Comparison of ENCODE assay signal across 23 cellular contexts in the genomic region with DNA sequence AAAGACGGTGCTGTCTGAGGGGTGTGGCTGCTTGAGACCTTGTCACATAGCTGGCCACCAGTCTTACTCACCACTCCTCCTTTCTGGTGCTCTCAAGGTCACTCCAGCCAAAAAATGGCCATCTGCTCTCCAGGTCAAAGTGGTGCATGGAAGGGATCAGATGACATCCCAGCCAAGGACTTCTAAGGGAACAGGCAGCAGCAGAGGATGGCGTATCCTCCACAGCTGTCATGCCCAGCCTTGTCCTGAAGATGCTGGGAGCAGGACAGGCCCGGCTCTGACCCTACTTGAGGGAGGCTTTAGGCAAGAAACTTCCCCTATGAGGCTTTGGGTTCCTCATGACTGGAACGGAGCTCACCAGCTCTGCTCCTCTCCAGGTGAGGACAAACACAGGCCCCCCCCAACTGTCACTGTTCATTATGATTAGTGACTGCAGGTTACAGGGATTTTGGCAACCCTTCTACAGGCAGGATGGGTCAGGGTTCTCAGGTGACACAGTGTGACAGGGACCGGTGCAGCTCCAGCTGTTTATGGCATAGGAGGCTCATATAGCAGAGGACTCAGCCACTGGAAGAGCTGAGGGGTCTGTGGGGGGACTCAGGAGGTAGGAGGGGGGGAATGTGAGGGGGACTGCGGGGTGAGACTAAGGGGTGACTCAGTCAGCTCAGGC.
"Had no signal": no experiment of that assay in that cellular context is flagged by ENCODE, and none has a peak within 500 bp of the region (broad histone marks: within the 10 kb centered on the region; RNA-seq: fewer than 3 reads in every experiment).

No MANE protein-coding gene starts in this region.

- H3K9me3 ChIP-seq: psoas muscle, testis had no signal

- H3K27ac Mint-ChIP-seq: activated CD4-positive, alpha-beta memory T cell treated with anti-CD3 and anti-CD28 coated beads, Interleukin-2, amount 10 ng/mL, durations not matched to agents 7 days and 5 days; activated CD4-positive, alpha-beta T cell treated with anti-CD3 and anti-CD28 coated beads for 36 hours; activated CD8-positive, alpha-beta memory T cell treated with anti-CD3 and anti-CD28 coated beads, Interleukin-2, amount 10 ng/mL, durations not matched to agents 7 days and 5 days; activated naive CD8-positive, alpha-beta T cell treated with anti-CD3 and anti-CD28 coated beads, Interleukin-2, amount 10 ng/mL, durations not matched to agents 7 days and 5 days; activated T-helper 17 cell treated with anti-CD3 and anti-CD28 coated beads, Interleukin-2, amount 50 U/mL, for 72 hours; brain; endodermal cell; nephron progenitor cell; type B pancreatic cell; WTC11 had no signal

- H3K9me3 Mint-ChIP-seq: activated CD4-positive, alpha-beta memory T cell treated with anti-CD3 and anti-CD28 coated beads, Interleukin-2, amount 10 ng/mL, durations not matched to agents 7 days and 5 days; activated naive CD8-positive, alpha-beta T cell treated with anti-CD3 and anti-CD28 coated beads, Interleukin-2, amount 10 ng/mL, durations not matched to agents 7 days and 5 days; activated T-helper 17 cell treated with anti-CD3 and anti-CD28 coated beads, Interleukin-2, amount 50 U/mL, for 72 hours; brain; endodermal cell; nephron progenitor cell; type B pancreatic cell; WTC11 had no signal

- H3K4me1 Mint-ChIP-seq: activated CD4-positive, alpha-beta memory T cell treated with anti-CD3 and anti-CD28 coated beads, Interleukin-2, amount 10 ng/mL, durations not matched to agents 7 days and 5 days; activated T-helper 17 cell treated with anti-CD3 and anti-CD28 coated beads, Interleukin-2, amount 50 U/mL, for 72 hours; brain had no signal

- H3K4me3 ChIP-seq: lung, psoas muscle, smooth muscle cell, testis had no signal

- H3K4me2 ChIP-seq: smooth muscle cell had no signal

- H3K4me3 Mint-ChIP-seq: activated CD4-positive, alpha-beta memory T cell treated with anti-CD3 and anti-CD28 coated beads, Interleukin-2, amount 10 ng/mL, durations not matched to agents 7 days and 5 days; activated CD4-positive, alpha-beta T cell treated with anti-CD3 and anti-CD28 coated beads for 36 hours; activated CD8-positive, alpha-beta memory T cell treated with anti-CD3 and anti-CD28 coated beads, Interleukin-2, amount 10 ng/mL, durations not matched to agents 7 days and 5 days; activated naive CD8-positive, alpha-beta T cell treated with anti-CD3 and anti-CD28 coated beads, Interleukin-2, amount 10 ng/mL, durations not matched to agents 7 days and 5 days; activated T-helper 17 cell treated with anti-CD3 and anti-CD28 coated beads, Interleukin-2, amount 50 U/mL, for 72 hours; brain; endodermal cell; nephron progenitor cell; type B pancreatic cell; WTC11 had no signal

- H3K27ac ChIP-seq: epithelial cell of prostate, psoas muscle, testis had no signal

- DNase-seq: activated CD4-positive, alpha-beta memory T cell treated with anti-CD3 and anti-CD28 coated beads, Interleukin-2, amount 10 ng/mL, durations not matched to agents 7 days and 5 days; activated CD4-positive, alpha-beta T cell treated with anti-CD3 and anti-CD28 coated beads for 36 hours; activated CD8-positive, alpha-beta memory T cell treated with anti-CD3 and anti-CD28 coated beads, Interleukin-2, amount 10 ng/mL, durations not matched to agents 7 days and 5 days; activated naive CD4-positive, alpha-beta T cell; activated naive CD8-positive, alpha-beta T cell treated with anti-CD3 and anti-CD28 coated beads, Interleukin-2, amount 10 ng/mL, durations not matched to agents 7 days and 5 days; caudate nucleus; endodermal cell; foreskin fibroblast; hippocampal formation; left colon; midbrain; nephron progenitor cell; psoas muscle; right cardiac atrium; stimulated activated CD4-positive, alpha-beta T cell treated with anti-CD3 and anti-CD28 coated beads, Interleukin-4, amount 100 ng/mL, for 1 hour; testis had no signal

- H3K27me3 ChIP-seq: testis had no signal

- ATAC-seq: activated CD8-positive, alpha-beta memory T cell treated with anti-CD3 and anti-CD28 coated beads, Interleukin-2, amount 10 ng/mL, durations not matched to agents 7 days and 5 days; right cardiac atrium had no signal

- H3K4me1 ChIP-seq: testis had no signal

- H3K36me3 Mint-ChIP-seq: activated CD8-positive, alpha-beta memory T cell treated with anti-CD3 and anti-CD28 coated beads, Interleukin-2, amount 10 ng/mL, durations not matched to agents 7 days and 5 days; activated naive CD8-positive, alpha-beta T cell treated with anti-CD3 and anti-CD28 coated beads, Interleukin-2, amount 10 ng/mL, durations not matched to agents 7 days and 5 days; brain; type B pancreatic cell; WTC11 had no signal

- H3K27me3 Mint-ChIP-seq: activated CD4-positive, alpha-beta memory T cell treated with anti-CD3 and anti-CD28 coated beads, Interleukin-2, amount 10 ng/mL, durations not matched to agents 7 days and 5 days; activated CD4-positive, alpha-beta T cell treated with anti-CD3 and anti-CD28 coated beads for 36 hours; activated CD8-positive, alpha-beta memory T cell treated with anti-CD3 and anti-CD28 coated beads, Interleukin-2, amount 10 ng/mL, durations not matched to agents 7 days and 5 days; activated naive CD8-positive, alpha-beta T cell treated with anti-CD3 and anti-CD28 coated beads, Interleukin-2, amount 10 ng/mL, durations not matched to agents 7 days and 5 days; activated T-helper 17 cell treated with anti-CD3 and anti-CD28 coated beads, Interleukin-2, amount 50 U/mL, for 72 hours; type B pancreatic cell had no signal
